ENCODE assay signal across 11 cellular contexts in genomic region chr2:235936493-235936892, GRCh38.
A peak's percentile ranks its signal among the peaks of the same experiment; 100 is the strongest.
DNase-seq lines count a peak whose midpoint lies in the region; TF ChIP-seq lines count a peak whose summit lies in the region.
"Had no signal": no experiment of that assay in that cellular context is flagged by ENCODE, and none has a peak within 500 bp of the region (broad histone marks: within the 10 kb centered on the region; RNA-seq: fewer than 3 reads in every experiment).

No MANE protein-coding gene starts in this region.

- intact Hi-C loops in Calu3 (cut with micrococcal nuclease; ENCODE audit: unreplicated experiment): no loop called here

- no peak overlapping the region for H3K4me3 ChIP-seq in HFF-Myc (replicated peaks; ENCODE audit: low read depth, low read length)
- no peak overlapping the region for H3K4me3 ChIP-seq in astrocyte of the cerebellum (ENCODE audit: low read depth, low read length)

- TF ChIP-seq CTCF in Calu3 (IDR thresholded peaks at IDR 0.05; ENCODE audit: unreplicated experiment): peak; percentile 26
- peak; percentile 57 for TF ChIP-seq CTCF in HFF-Myc (IDR thresholded peaks at IDR 0.05; ENCODE audit: low read depth, low read length, missing control alignments)
- peak; percentile 35 for TF ChIP-seq CTCF in astrocyte of the cerebellum (IDR thresholded peaks at IDR 0.05; ENCODE audit: low read depth, low read length, missing control alignments)

- no TSS peak for BruUV-seq in Calu3 (replicated peaks; lab: Mats Ljungman, UMichigan)

- no peaks in the 10 kb centered on the region for H3K4me1 Mint-ChIP-seq in Calu3 (ENCODE audit: low read depth, unreplicated experiment)

- DNase-seq in Calu3 (no peak), HFF-Myc (ENCODE audit: extremely low read depth, low read depth) (no peak), astrocyte of the cerebellum (ENCODE audit: low read depth) (no peak), left kidney (ENCODE audit: low read depth, low spot score) (peak; percentile 46), T-helper 1 cell (no peak), ecto neural progenitor cell (ENCODE audit: low spot score) (no peak), occipital lobe (lab: John Stamatoyannopoulos, UW) (no peak), GDM1 (lab: John Stamatoyannopoulos, UW) (no peak)
- DNase-seq: caudate nucleus, HCEC 1CT, NCI-H748 treated with DMSO at 0.1 percent for 48 hours had no signal

- H3K4me3 Mint-ChIP-seq in Calu3 (ENCODE audit: low read depth, unreplicated experiment): no peak overlapping the region

- in situ Hi-C loops in astrocyte of the cerebellum (cut with HindIII; ENCODE audit: low sequenced_read_pairs): no loop called here

- peaks cover 5% of the 10 kb centered on the region for H3K36me3 Mint-ChIP-seq in Calu3 (ENCODE audit: insufficient read depth, unreplicated experiment)

- H3K27ac Mint-ChIP-seq in Calu3 (ENCODE audit: unreplicated experiment): no peak overlapping the region

- CTCF ChIA-PET in Calu3 (lab: Charles Lee): interaction anchor here (0.6 kb wide), 1 partner anchor 140 kb away, joined by 3 read pairs; no protein-coding TSS in a partner anchor

- peaks cover 6% of the 10 kb centered on the region for H3K9me3 Mint-ChIP-seq in Calu3 (ENCODE audit: low read depth, unreplicated experiment)

- H3K27me3 Mint-ChIP-seq in Calu3 (ENCODE audit: unreplicated experiment): no peaks in the 10 kb centered on the region
